32 cellular contexts compared by ENCODE assay signal in genomic region chr22:20748082-20748481, GRCh38. TPM values are rescaled to one million over a fixed set of nuclear protein-coding genes. Genes with fewer than 3 reads are reported as not detected.
A peak's percentile ranks its signal among the peaks of the same experiment; 100 is the strongest.
DNase-seq lines count a peak whose midpoint lies in the region; ATAC-seq and TF ChIP-seq lines count a peak whose summit lies in the region.
"Had no signal": no experiment of that assay in that cellular context is flagged by ENCODE, and none has a peak within 500 bp of the region (broad histone marks: within the 10 kb centered on the region; RNA-seq: fewer than 3 reads in every experiment).

No MANE protein-coding gene starts in this region.

- H3K36me3 Mint-ChIP-seq in activated T-helper 17 cell treated with anti-CD3 and anti-CD28 coated beads, Interleukin-2, amount 50 U/mL, for 72 hours (ENCODE audit: low read depth), result peaks cover 84% of the 10 kb centered on the region

- H3K4me1 Mint-ChIP-seq in activated T-helper 17 cell treated with anti-CD3 and anti-CD28 coated beads, Interleukin-2, amount 50 U/mL, for 72 hours, result no peaks in the 10 kb centered on the region
- H3K4me1 Mint-ChIP-seq: activated CD4-positive, alpha-beta T cell treated with anti-CD3 and anti-CD28 coated beads, Interleukin-2, amount 10 ng/mL, durations not matched to agents 24 days and 14 days had no signal

- intact Hi-C loops in lower lobe of right lung (cut with DNase I), result no loop called here

- no peaks in the 10 kb centered on the region for H3K27me3 Mint-ChIP-seq in activated T-helper 17 cell treated with anti-CD3 and anti-CD28 coated beads, Interleukin-2, amount 50 U/mL, for 72 hours
- H3K27me3 Mint-ChIP-seq: activated CD4-positive, alpha-beta T cell treated with anti-CD3 and anti-CD28 coated beads, Interleukin-2, amount 10 ng/mL, durations not matched to agents 24 days and 14 days; activated T-cell treated with anti-CD3 and anti-CD28 coated beads, Interleukin-2, amount 50 U/mL, for 24 hours had no signal

- H3K9me3 ChIP-seq in cardiac muscle cell (ENCODE audit: low read depth) (no peaks in the 10 kb centered on the region), right atrium auricular region (no peaks in the 10 kb centered on the region), lower lobe of right lung (no peaks in the 10 kb centered on the region)
- H3K9me3 ChIP-seq: heart right ventricle, right lobe of liver, SK-N-SH, thoracic aorta had no signal

- no peaks in the 10 kb centered on the region for H3K9me3 Mint-ChIP-seq in activated T-helper 17 cell treated with anti-CD3 and anti-CD28 coated beads, Interleukin-2, amount 50 U/mL, for 72 hours
- H3K9me3 Mint-ChIP-seq: activated CD4-positive, alpha-beta T cell treated with anti-CD3 and anti-CD28 coated beads, Interleukin-2, amount 10 ng/mL, durations not matched to agents 24 days and 14 days; activated naive CD4-positive, alpha-beta T cell treated with anti-CD3 and anti-CD28 coated beads for 36 hours; activated T-cell treated with anti-CD3 and anti-CD28 coated beads, Interleukin-2, amount 50 U/mL, for 24 hours; CD8-positive, alpha-beta T cell; stimulated activated effector memory CD8-positive, alpha-beta T cell treated with anti-CD3 and anti-CD28 coated beads, Interleukin-12 subunit alpha, Interleukin-12 subunit beta, amount 100 ng/mL, for 72 hours had no signal

- H3K27me3 ChIP-seq in cardiac muscle cell (no peaks in the 10 kb centered on the region), right atrium auricular region (no peaks in the 10 kb centered on the region), lower lobe of right lung (ENCODE audit: low read depth) (no peaks in the 10 kb centered on the region)
- H3K27me3 ChIP-seq: brain microvascular endothelial cell, heart right ventricle, right lobe of liver had no signal

- H3K4me3 Mint-ChIP-seq in activated T-helper 17 cell treated with anti-CD3 and anti-CD28 coated beads, Interleukin-2, amount 50 U/mL, for 72 hours, result no peak overlapping the region
- H3K4me3 Mint-ChIP-seq: activated CD4-positive, alpha-beta T cell treated with anti-CD3 and anti-CD28 coated beads, Interleukin-2, amount 10 ng/mL, durations not matched to agents 24 days and 14 days; activated naive CD4-positive, alpha-beta T cell treated with anti-CD3 and anti-CD28 coated beads for 36 hours; activated T-cell treated with anti-CD3 and anti-CD28 coated beads, Interleukin-2, amount 50 U/mL, for 24 hours; CD8-positive, alpha-beta T cell; stimulated activated effector memory CD8-positive, alpha-beta T cell treated with anti-CD3 and anti-CD28 coated beads, Interleukin-12 subunit alpha, Interleukin-12 subunit beta, amount 100 ng/mL, for 72 hours had no signal

- H3K27ac ChIP-seq in cardiac muscle cell, result peak overlapping the region; percentile 98
- no peak overlapping the region for H3K27ac ChIP-seq in right atrium auricular region
- H3K27ac ChIP-seq in lower lobe of right lung, result peak overlapping the region; percentile 46
- H3K27ac ChIP-seq: heart right ventricle, right lobe of liver, VCaP had no signal

- H3K36me3 ChIP-seq in cardiac muscle cell, result no peaks in the 10 kb centered on the region
- peaks cover 60% of the 10 kb centered on the region for H3K36me3 ChIP-seq in right atrium auricular region
- H3K36me3 ChIP-seq in lower lobe of right lung, result peaks cover 99% of the 10 kb centered on the region

- no peak for TF ChIP-seq CTCF in cardiac muscle cell (IDR thresholded peaks at IDR 0.05; ENCODE audit: low read depth, low read length)
- TF ChIP-seq CTCF in right atrium auricular region (IDR thresholded peaks at IDR 0.05), result no peak
- no peak for TF ChIP-seq CTCF in lower lobe of right lung (IDR thresholded peaks at IDR 0.05)

- ATAC-seq in activated T-helper 17 cell treated with anti-CD3 and anti-CD28 coated beads, Interleukin-2, amount 50 U/mL, for 72 hours (replicated peaks), result no peak
- no peak for ATAC-seq in lower lobe of right lung
- ATAC-seq: CD8-positive, alpha-beta T cell; left cardiac atrium; stimulated activated effector memory CD8-positive, alpha-beta T cell treated with anti-CD3 and anti-CD28 coated beads, Interleukin-12 subunit alpha, Interleukin-12 subunit beta, amount 100 ng/mL, for 72 hours had no signal

- peak overlapping the region; percentile 82 for H3K27ac Mint-ChIP-seq in activated T-helper 17 cell treated with anti-CD3 and anti-CD28 coated beads, Interleukin-2, amount 50 U/mL, for 72 hours
- H3K27ac Mint-ChIP-seq: activated CD4-positive, alpha-beta T cell treated with anti-CD3 and anti-CD28 coated beads, Interleukin-2, amount 10 ng/mL, durations not matched to agents 24 days and 14 days; CD8-positive, alpha-beta T cell; stimulated activated effector memory CD8-positive, alpha-beta T cell treated with anti-CD3 and anti-CD28 coated beads, Interleukin-12 subunit alpha, Interleukin-12 subunit beta, amount 100 ng/mL, for 72 hours had no signal

- no peak overlapping the region for H3K4me3 ChIP-seq in cardiac muscle cell
- no peak overlapping the region for H3K4me3 ChIP-seq in right atrium auricular region
- no peak overlapping the region for H3K4me3 ChIP-seq in lower lobe of right lung
- H3K4me3 ChIP-seq: heart right ventricle, right lobe of liver, thoracic aorta had no signal

- H3K4me1 ChIP-seq in cardiac muscle cell (ENCODE audit: low read depth) (peaks cover 27% of the 10 kb centered on the region), right atrium auricular region (peaks cover 0 to 30% of the 10 kb centered on the region in 2 donors), lower lobe of right lung (peaks cover 35% of the 10 kb centered on the region)
- H3K4me1 ChIP-seq: right lobe of liver had no signal

- DNase-seq in cardiac muscle cell (ENCODE audit: low read depth in 1 of 2, low spot score in 1 of 2), result no peak
- no peak for DNase-seq in right atrium auricular region (ENCODE audit: low spot score)
- DNase-seq in lower lobe of right lung, result no peak
- DNase-seq in kidney glomerular epithelial cell (lab: John Stamatoyannopoulos, UW), result no peak
- no peak for DNase-seq in T1000 (lab: John Stamatoyannopoulos, UW)
- DNase-seq in activated effector memory CD4-positive, alpha-beta T cell treated with Interleukin-2 at 50 U/mL for 16 hours, result no peak
- DNase-seq in hepatic stellate cell (ENCODE audit: low spot score), result no peak
- DNase-seq: 8988T; activated CD4-positive, alpha-beta T cell treated with anti-CD3 and anti-CD28 coated beads, Interleukin-2, amount 10 ng/mL, durations not matched to agents 24 days and 14 days; activated naive CD4-positive, alpha-beta T cell treated with anti-CD3 and anti-CD28 coated beads for 36 hours; activated T-cell treated with anti-CD3 and anti-CD28 coated beads, Interleukin-2, amount 50 U/mL, for 24 hours; brain microvascular endothelial cell; CD8-positive, alpha-beta T cell; effector memory CD4-positive, alpha-beta T cell; heart right ventricle; KG1; left cardiac atrium; mesenchymal stem cell; NCI-H2081; NCI-H226; NCI-H748 treated with DMSO at 0.1 percent for 48 hours; SK-N-SH; stimulated activated CD4-positive, alpha-beta T cell treated with anti-CD3 and anti-CD28 coated beads, Interleukin-12 subunit alpha, Interleukin-12 subunit beta, amount 100 ng/mL, for 4 hours; stimulated activated CD4-positive, alpha-beta T cell treated with anti-CD3 and anti-CD28 coated beads, Interleukin-4, amount 100 ng/mL, for 1 hour; T-helper 2 cell had no signal

RNA-seq across cellular contexts. Expression of gene SERPIND1, which starts 25.8 kb away (rescaled TPM):
- 0.88 and 1.3 TPM in 2 replicates for total RNA-seq in cardiac muscle cell
- 0.94 and 4.8 TPM in 2 replicates for polyA plus RNA-seq in cardiac muscle cell
- 1 to 10 TPM; 1.5 to 4.1 TPM for total RNA-seq in right atrium auricular region
- total RNA-seq in activated T-helper 17 cell treated with anti-CD3 and anti-CD28 coated beads, Interleukin-2, amount 50 U/mL, for 72 hours, result under 1 TPM in 1 of 2 donors, not detected in 1; 0.11 TPM
- 0.24 TPM for total RNA-seq in lower lobe of right lung
- total RNA-seq: activated CD4-positive, alpha-beta T cell treated with anti-CD3 and anti-CD28 coated beads, Interleukin-2, amount 10 ng/mL, durations not matched to agents 24 days and 14 days; activated naive CD4-positive, alpha-beta T cell treated with anti-CD3 and anti-CD28 coated beads for 36 hours; CD8-positive, alpha-beta T cell; epithelial cell of proximal tubule; posterior vena cava; thoracic aorta had no signal
- polyA plus RNA-seq: SK-N-SH had no signal

Comparison
In these comparisons a context has a peak if more than half of its experiments do, and no peak if none do; other contexts are left out.
1. H3K27ac ChIP-seq: peak in cardiac muscle cell (single experiment) and lower lobe of right lung (single experiment); none in right atrium auricular region (0 of 2).